In the genomic region with DNA sequence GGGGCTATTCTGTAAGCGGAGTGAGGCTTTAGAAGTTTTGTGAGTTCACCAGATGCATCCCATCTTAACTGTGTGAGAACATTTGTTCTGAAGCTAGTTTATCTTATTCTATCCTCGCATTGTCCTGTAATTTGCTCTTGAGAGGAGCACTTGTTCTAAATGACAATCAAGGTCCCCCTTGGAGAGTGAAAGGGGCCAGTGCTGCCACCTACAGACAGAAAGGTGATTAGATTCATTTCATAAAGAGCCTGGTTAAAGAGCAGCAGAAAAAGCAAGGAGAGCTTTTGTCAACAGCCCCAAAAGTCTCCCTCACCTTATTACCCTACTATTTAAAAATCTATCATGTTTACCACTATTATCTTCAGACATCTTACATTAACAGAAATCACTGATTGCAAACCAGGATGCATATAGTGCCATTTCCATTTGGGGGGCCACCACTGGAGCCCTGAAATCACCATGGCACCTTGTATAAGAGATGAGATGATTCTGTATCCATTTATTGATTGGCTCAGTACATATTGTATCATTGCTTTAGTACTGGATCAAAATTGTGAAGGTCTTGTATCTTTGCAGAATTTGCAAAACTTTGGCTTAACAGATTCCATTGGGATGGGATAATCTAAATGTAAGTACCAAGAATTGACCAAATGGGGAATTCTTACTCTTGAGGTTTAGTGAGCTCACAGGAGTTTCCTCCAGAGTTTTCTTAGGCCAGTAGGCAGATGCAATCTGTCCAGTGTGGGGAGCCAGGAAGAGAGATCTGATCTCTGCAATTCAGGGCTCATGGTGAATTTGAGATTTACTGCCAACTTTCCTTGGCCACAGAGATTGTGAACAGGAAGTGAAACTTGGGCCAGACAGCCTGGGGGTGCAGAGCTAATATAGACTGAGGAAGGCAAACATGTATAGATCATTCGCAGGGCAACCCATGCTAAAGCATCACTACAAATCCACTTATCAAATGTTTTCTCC, we compare ENCODE assay signal across 8 cellular contexts.
DNase-seq lines count a peak whose midpoint lies in the region; ATAC-seq and TF ChIP-seq lines count a peak whose summit lies in the region.

No MANE protein-coding gene starts in this region.

- no peaks in the 10 kb centered on the region for H3K9me3 Mint-ChIP-seq in T-helper 2 cell treated with Interferon-gamma antibody and Interleukin-4, amounts not matched to agents 5 μg/mL and 100 μg/mL, for 36 hours

- H3K27ac Mint-ChIP-seq in T-helper 2 cell treated with Interferon-gamma antibody and Interleukin-4, amounts not matched to agents 5 μg/mL and 100 μg/mL, for 36 hours, result no peak overlapping the region

- no peaks in the 10 kb centered on the region for H3K36me3 ChIP-seq in HCT116 (ENCODE audit: control insufficient read depth in 1 of 2, insufficient read depth in 2 of 2, low read length in 2 of 2)
- H3K36me3 ChIP-seq in osteoblast (ENCODE audit: insufficient read depth, low read length), result no peaks in the 10 kb centered on the region

- no peak for DNase-seq in Right ventricle myocardium inferior (ENCODE audit: missing footprints)
- DNase-seq in cardiac septum (ENCODE audit: low spot score), result no peak
- DNase-seq in HCT116 (ENCODE audit: low read depth, low spot score), result peak; percentile 45
- peak; percentile 69 for DNase-seq in NCI-H128 (lab: John Stamatoyannopoulos, UW; ENCODE audit: unreplicated experiment)
- DNase-seq in SW480 (ENCODE audit: low spot score), result peak; percentile 69
- DNase-seq in fibroblast of villous mesenchyme (ENCODE audit: low read depth), result peak; percentile 76
- no peak for DNase-seq in osteoblast (ENCODE audit: insufficient read length, low spot score, missing footprints)
- no peak for DNase-seq in T-helper 2 cell treated with Interferon-gamma antibody and Interleukin-4, amounts not matched to agents 5 μg/mL and 100 μg/mL, for 36 hours (ENCODE audit: low spot score)

- ATAC-seq in Right ventricle myocardium inferior (peak; percentile 65), HCT116 (peak; percentile 86)

- intact Hi-C loops in Right ventricle myocardium inferior (cut with DNase I) (loop anchor here (1.0 to 10.0 kb wide), 3 partner anchors 64 to 323 kb away; partner anchors contain the start of gene TRABD2B), cardiac septum (cut with DNase I) (loop anchor here (1.0 to 5.0 kb wide), 3 partner anchors 64 to 324 kb away; partner anchors contain the start of gene TRABD2B), HCT116 (cut with micrococcal nuclease) (loop anchor here (1.0 kb wide), 2 partner anchors 64 to 323 kb away; partner anchors contain the start of gene TRABD2B)

- H3K9me2 ChIP-seq in HCT116 (ENCODE audit: insufficient read depth), result no peaks in the 10 kb centered on the region

- no peak overlapping the region for H3K4me2 ChIP-seq in HCT116 (ENCODE audit: low read length)
- no peak overlapping the region for H3K4me2 ChIP-seq in osteoblast (ENCODE audit: insufficient read depth, low read length)

- POLR2A ChIA-PET in HCT116 (lab: Charles Lee), result no interaction called here

- H3K4me3 ChIP-seq in HCT116 (replicated peaks in 1 of 2; ENCODE audit: low read depth in 1 of 2, low read length in 2 of 2) (no peak overlapping the region), fibroblast of villous mesenchyme (ENCODE audit: low read depth, low read length) (no peak overlapping the region), osteoblast (ENCODE audit: insufficient read depth, low read length) (no peak overlapping the region)

- H3K27me3 ChIP-seq in HCT116 (ENCODE audit: insufficient read depth, low read length) (peaks cover 16% of the 10 kb centered on the region; the same call in 1 of the 2 replicates), osteoblast (ENCODE audit: insufficient read depth, low read length) (peaks cover 23% of the 10 kb centered on the region)

- BruUV-seq in HCT116 (replicated peaks; lab: Mats Ljungman, UMichigan), result no TSS peak

- H3K4me1 Mint-ChIP-seq in T-helper 2 cell treated with Interferon-gamma antibody and Interleukin-4, amounts not matched to agents 5 μg/mL and 100 μg/mL, for 36 hours (ENCODE audit: low read depth), result no peaks in the 10 kb centered on the region

- H3K79me2 ChIP-seq in HCT116 (ENCODE audit: insufficient read depth, low read length) (no peaks in the 10 kb centered on the region), osteoblast (ENCODE audit: insufficient read depth, low read length) (no peaks in the 10 kb centered on the region)

- CTCF ChIA-PET in HCT116 (lab: Charles Lee), result interaction anchor here (0.6 to 2.8 kb wide), 12 partner anchors 9 to 343 kb away, joined by 3 to 17 read pairs (median 4); partner anchors contain the start of gene TRABD2B

- H3K4me1 ChIP-seq in HCT116 (ENCODE audit: control insufficient read depth in 1 of 2, insufficient read depth in 2 of 2, low read length in 2 of 2) (no peaks in the 10 kb centered on the region), osteoblast (ENCODE audit: insufficient read depth, low read length) (no peaks in the 10 kb centered on the region)

- H3K9me3 ChIP-seq in HCT116 (ENCODE audit: control insufficient read depth in 1 of 2, insufficient read depth in 1 of 2, low read depth in 1 of 2, low read length in 2 of 2) (no peaks in the 10 kb centered on the region), osteoblast (ENCODE audit: low read depth, low read length) (no peaks in the 10 kb centered on the region)

- H2AFZ ChIP-seq in HCT116 (ENCODE audit: low read depth, low read length, poor library complexity, severe bottlenecking) (no peak overlapping the region), osteoblast (ENCODE audit: low read length) (no peak overlapping the region)

- TF ChIP-seq CTCF in HCT116 (IDR thresholded peaks at IDR 0.05 in 2 of 3, conservative IDR thresholded peaks at IDR 0.05 in 1 of 3; ENCODE audit: borderline replicate concordance in 1 of 3, insufficient read depth in 1 of 3, low read depth in 2 of 3, low read length in 2 of 3), result peak; percentile 68 to 75 (median 74); a peak in 5 of 6 replicates
- TF ChIP-seq CTCF in fibroblast of villous mesenchyme (IDR thresholded peaks at IDR 0.05; ENCODE audit: insufficient read depth, low read depth, low read length), result peak; percentile 77
- peak; percentile 72 for TF ChIP-seq CTCF in osteoblast (IDR thresholded peaks at IDR 0.05; ENCODE audit: extremely low read depth, low read depth, low read length)

- no peaks in the 10 kb centered on the region for H3K27me3 Mint-ChIP-seq in T-helper 2 cell treated with Interferon-gamma antibody and Interleukin-4, amounts not matched to agents 5 μg/mL and 100 μg/mL, for 36 hours (ENCODE audit: low read depth)

- no peak overlapping the region for H3K4me3 Mint-ChIP-seq in T-helper 2 cell treated with Interferon-gamma antibody and Interleukin-4, amounts not matched to agents 5 μg/mL and 100 μg/mL, for 36 hours

- RAD21 ChIA-PET in HCT116 (lab: Charles Lee; ENCODE audit: low non-redundant PET in 1 of 2, low total read pairs in 2 of 2, uncharacterized antibody in 2 of 2, unreplicated experiment in 2 of 2), result no interaction called here

- no peak overlapping the region for H3K9ac ChIP-seq in HCT116 (ENCODE audit: low read length)

- H3K27ac ChIP-seq in HCT116 (ENCODE audit: low read depth, low read length) (no peak overlapping the region), osteoblast (ENCODE audit: low read depth, low read length) (no peak overlapping the region)

- H4K20me1 ChIP-seq in HCT116 (ENCODE audit: insufficient read depth), result no peaks in the 10 kb centered on the region
- no peaks in the 10 kb centered on the region for H4K20me1 ChIP-seq in osteoblast (ENCODE audit: insufficient read depth, low read length)

- H3K36me3 Mint-ChIP-seq in T-helper 2 cell treated with Interferon-gamma antibody and Interleukin-4, amounts not matched to agents 5 μg/mL and 100 μg/mL, for 36 hours (ENCODE audit: low read depth), result no peaks in the 10 kb centered on the region

- TF ChIP-seq POLR2A in HCT116 (IDR thresholded peaks at IDR 0.05; ENCODE audit: borderline replicate concordance, extremely low read depth, insufficient read depth, insufficient read length), result no peak

- peak; percentile 74 for TF ChIP-seq RAD21 in HCT116 (IDR thresholded peaks at IDR 0.05; ENCODE audit: low read depth)

TF ChIP-seq in HCT116, 20 proteins besides CTCF, POLR2A, EP300 and RAD21 (continues in another document):
- TF ChIP-seq ZFX (IDR thresholded peaks at IDR 0.05) (no peak), EZH2phosphoT487 (IDR thresholded peaks at IDR 0.05; ENCODE audit: borderline replicate concordance) (no peak), ZNF274 (IDR thresholded peaks at IDR 0.05; ENCODE audit: low read depth, low read length) (no peak), TCF7L2 (IDR thresholded peaks at IDR 0.05; ENCODE audit: borderline replicate concordance, extremely low read depth, insufficient read depth, insufficient read length) (no peak), CBX3 (IDR thresholded peaks at IDR 0.05; ENCODE audit: low read depth) (no peak), ELF1 (IDR thresholded peaks at IDR 0.05; ENCODE audit: borderline replicate concordance, low read depth) (no peak), REST (IDR thresholded peaks at IDR 0.05; ENCODE audit: low read depth) (no peak), EGR1 (IDR thresholded peaks at IDR 0.05; ENCODE audit: low read depth) (no peak), YY1 (IDR thresholded peaks at IDR 0.05; ENCODE audit: extremely low read depth, insufficient replicate concordance, low read depth, low read length) (no peak), FOSL1 (IDR thresholded peaks at IDR 0.05; ENCODE audit: low read depth) (no peak)

Comparison
In these comparisons a context has a peak if more than half of its experiments do, and no peak if none do; other contexts are left out.
1. DNase-seq: peak in HCT116 (single experiment), NCI-H128 (single experiment), SW480 (single experiment) and fibroblast of villous mesenchyme (single experiment); none in Right ventricle myocardium inferior (single experiment), cardiac septum (single experiment), osteoblast (single experiment) and T-helper 2 cell treated with Interferon-gamma antibody and Interleukin-4, amounts not matched to agents 5 μg/mL and 100 μg/mL, for 36 hours (single experiment).
2. Peak in every context shown above with its lines, with median percentiles within 50 percentile points of each other: CTCF ChIP-seq.